Comparison of ENCODE assay signal across 12 cellular contexts in genomic region chr7:93923946-93924345, GRCh38. TPM values are rescaled to one million over a fixed set of nuclear protein-coding genes. Genes with fewer than 3 reads are reported as not detected.
A peak's percentile ranks its signal among the peaks of the same experiment; 100 is the strongest.
DNase-seq lines count a peak whose midpoint lies in the region; ATAC-seq and TF ChIP-seq lines count a peak whose summit lies in the region.
"Had no signal": no experiment of that assay in that cellular context is flagged by ENCODE, and none has a peak within 500 bp of the region (broad histone marks: within the 10 kb centered on the region; RNA-seq: fewer than 3 reads in every experiment).

No MANE protein-coding gene starts in this region.

- intact Hi-C loops in transverse colon (cut with DNase I; ENCODE audit: low total_unique reads) = no loop called here

- no peaks in the 10 kb centered on the region for H3K9me3 ChIP-seq in transverse colon

- CTCF ChIA-PET in GM10248 (lab: Yijun Ruan, JAX) = no interaction called here

- in situ Hi-C loops in transverse colon (cut with MboI; ENCODE audit: low pct_ligation_motif_present in 1 of 4, low pct_unique_long_range_greater_than_20kb in 1 of 4, low sequenced_read_pairs in 3 of 4) = no loop called here

- no peaks in the 10 kb centered on the region for H3K36me3 ChIP-seq in transverse colon

- TF ChIP-seq CTCF in transverse colon (IDR thresholded peaks at IDR 0.05) (no peak), GM10248 (IDR thresholded peaks at IDR 0.05; ENCODE audit: control extremely low read depth, extremely low read depth, low read depth, missing control alignments) (no peak)

- TF ChIP-seq POLR2A in transverse colon (IDR thresholded peaks at IDR 0.05) = no peak

- 12 to 33% methylated on average over 1 of the region's 1 CpG for WGBS in transverse colon (ENCODE audit: low coverage in 1 of 2), 2 donors

- H3K4me1 ChIP-seq in transverse colon = peaks cover 0 to 28% (median 2%) of the 10 kb centered on the region in 4 donors

- POLR2A ChIA-PET in GM10248 (lab: Yijun Ruan, JAX) = no interaction called here

- no peak for ATAC-seq in HG03097 (IDR thresholded peaks at IDR 0.05; ENCODE audit: low FRiP score, unreplicated experiment)
- ATAC-seq: activated CD8-positive, alpha-beta memory T cell treated with anti-CD3 and anti-CD28 coated beads, Interleukin-2, amount 10 ng/mL, durations not matched to agents 7 days and 5 days; stimulated activated naive CD8-positive, alpha-beta T cell treated with anti-CD3 and anti-CD28 coated beads, Interleukin-15, Interleukin-2, amounts not matched to agents 100 U/mL and 50 U/mL, for 24 hours had no signal

- no peak for TF ChIP-seq EP300 in transverse colon (IDR thresholded peaks at IDR 0.05; ENCODE audit: low read depth)

- H3K27me3 ChIP-seq in transverse colon = peaks cover 12% of the 10 kb centered on the region

- peak; percentile 20 for DNase-seq in LHCN-M2 (ENCODE audit: low read depth)
- DNase-seq in dermis blood vessel endothelial cell = peak; percentile 35
- DNase-seq in myocyte (ENCODE audit: low read depth) = peak; percentile 20
- DNase-seq in transverse colon = no peak
- no peak for DNase-seq in GM10248 (ENCODE audit: extremely low spot score)
- no peak for DNase-seq in activated CD8-positive, alpha-beta memory T cell treated with anti-CD3 and anti-CD28 coated beads for 24 hours
- DNase-seq: activated CD8-positive, alpha-beta memory T cell treated with anti-CD3 and anti-CD28 coated beads, Interleukin-2, amount 10 ng/mL, durations not matched to agents 7 days and 5 days; amygdala; DND-41; NCI-H1930; stimulated activated naive CD8-positive, alpha-beta T cell treated with anti-CD3 and anti-CD28 coated beads, Interleukin-15, Interleukin-2, amounts not matched to agents 100 U/mL and 50 U/mL, for 24 hours had no signal

- peak overlapping the region; percentile 39 to 89 (median 84) for H3K27ac ChIP-seq in transverse colon

- peak overlapping the region in 2 of 4 donors; percentile 10 to 70 for H3K4me3 ChIP-seq in transverse colon

RNA-seq across cellular contexts. Expression of gene GNG11, which starts 2.4 kb away (rescaled TPM):
- total RNA-seq in LHCN-M2 (2014; rRNA removed) (90.1 and 92.7 TPM in 2 replicates), dermis blood vessel endothelial cell (404 and 652 TPM in 2 replicates), myocyte (16.8 and 18.1 TPM in 2 replicates), transverse colon (1 to 10 TPM; 3.0 to 6.2 (median 4.7) TPM)
- polyA plus RNA-seq in LHCN-M2 (2012) = 46.1 TPM
- polyA plus RNA-seq in myocyte (2012) = 41.0 TPM
- total RNA-seq: activated CD8-positive, alpha-beta memory T cell treated with anti-CD3 and anti-CD28 coated beads, Interleukin-2, amount 10 ng/mL, durations not matched to agents 7 days and 5 days had no signal

RNA-seq across cellular contexts. Expression of gene GNGT1, which starts 17.6 kb away (rescaled TPM):
- total RNA-seq in LHCN-M2 (2014; rRNA removed) (not detected in 2 replicates), dermis blood vessel endothelial cell (not detected in 2 replicates), myocyte (1.3 TPM in 1 of 2 replicates, not detected in the other), transverse colon (not detected)
- not detected for polyA plus RNA-seq in LHCN-M2 (2012)
- polyA plus RNA-seq in myocyte (2012) = 0.16 TPM
- total RNA-seq: activated CD8-positive, alpha-beta memory T cell treated with anti-CD3 and anti-CD28 coated beads, Interleukin-2, amount 10 ng/mL, durations not matched to agents 7 days and 5 days had no signal

RNA-seq across cellular contexts. Expression of gene TFPI2, which starts 33.4 kb away (rescaled TPM):
- 208 and 253 TPM in 2 replicates for total RNA-seq in LHCN-M2 (2014; rRNA removed)
- 11.3 TPM for polyA plus RNA-seq in LHCN-M2 (2012)
- total RNA-seq in dermis blood vessel endothelial cell = 112 and 152 TPM in 2 replicates
- 3.6 and 13.9 TPM in 2 replicates for total RNA-seq in myocyte
- polyA plus RNA-seq in myocyte (2012) = 2.4 TPM
- total RNA-seq in transverse colon = under 1 TPM in 3 of 4 donors, not detected in 1; 0.40 to 0.79 (median 0.68) TPM

Comparison
In these comparisons a context has a peak if more than half of its experiments do, and no peak if none do; other contexts are left out.
1. DNase-seq: peak in LHCN-M2 (single experiment), dermis blood vessel endothelial cell (single experiment) and myocyte (single experiment); none in transverse colon (single experiment), GM10248 (single experiment) and activated CD8-positive, alpha-beta memory T cell treated with anti-CD3 and anti-CD28 coated beads for 24 hours (single experiment).